ENCODE assay signal across 19 cellular contexts in the genomic region with DNA sequence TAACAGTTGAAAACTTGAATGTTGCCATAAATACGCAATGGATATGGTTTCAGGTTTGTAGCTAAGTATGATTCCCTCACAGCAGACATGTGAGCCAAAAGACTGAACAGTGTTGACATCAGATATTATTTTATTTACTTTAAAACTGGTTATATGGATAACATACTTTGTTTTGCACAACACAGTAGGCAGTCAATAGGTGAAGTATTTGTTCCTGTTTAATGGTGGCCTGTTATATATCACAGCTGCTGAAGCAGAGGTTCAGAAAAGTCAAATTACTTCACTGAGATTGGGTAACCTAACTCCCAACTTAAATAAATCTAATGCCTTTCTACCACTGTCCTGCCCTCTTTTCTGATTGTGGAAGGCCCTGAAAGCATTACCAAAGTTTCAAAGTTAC.
"Had no signal": no experiment of that assay in that cellular context is flagged by ENCODE, and none has a peak within 500 bp of the region (broad histone marks: within the 10 kb centered on the region; RNA-seq: fewer than 3 reads in every experiment).

No MANE protein-coding gene starts in this region.

- H2AFZ ChIP-seq: parathyroid adenoma had no signal

- H3K36me3 ChIP-seq: heart left ventricle, neutrophil had no signal

- ATAC-seq: activated naive CD8-positive, alpha-beta T cell treated with anti-CD3 and anti-CD28 coated beads, Interleukin-2, amount 50 U/mL, for 24 hours; heart left ventricle; left cardiac atrium had no signal

- H3K9ac ChIP-seq: parathyroid adenoma had no signal

- H3K27me3 ChIP-seq: heart left ventricle, neutrophil had no signal

- H3K27ac ChIP-seq: neutrophil, parathyroid adenoma had no signal

- H3K4me1 ChIP-seq: parathyroid adenoma had no signal

- DNase-seq: activated CD4-positive, alpha-beta T cell treated with anti-CD3 and anti-CD28 coated beads for 1 hour; activated CD4-positive, alpha-beta T cell treated with anti-CD3 and anti-CD28 coated beads, Interleukin-2, amount 50 U/mL, for 4 hours; activated naive CD4-positive, alpha-beta T cell treated with Interleukin-2 at 50 U/mL for 16 hours; activated naive CD8-positive, alpha-beta T cell treated with anti-CD3 and anti-CD28 coated beads, Interleukin-2, amount 50 U/mL, for 24 hours; activated T-cell treated with anti-CD3 and anti-CD28 coated beads for 4 hours; central memory CD4-positive, alpha-beta T cell; effector CD4-positive, alpha-beta T cell; heart left ventricle; left cardiac atrium; midbrain; naive B cell; stimulated activated CD4-positive, alpha-beta T cell treated with anti-CD3 and anti-CD28 coated beads, Interleukin-2, amount 100 ng/mL, for 48 hours; stimulated activated naive CD4-positive, alpha-beta T cell treated with Interleukin-2 at 50 U/mL for 16 hours; T-helper 1 cell had no signal

- FAIRE-seq: frontal cortex had no signal

- H3K4me3 ChIP-seq: coronary artery, heart left ventricle, lung had no signal

- H3K9me3 ChIP-seq: heart left ventricle, neutrophil had no signal
